Comparison of ENCODE assay signal across 8 cellular contexts in genomic region chr3:108221911-108222812, GRCh38. TPM values are rescaled to one million over a fixed set of nuclear protein-coding genes. Genes with fewer than 3 reads are reported as not detected.
DNase-seq lines count a peak whose midpoint lies in the region; ATAC-seq and TF ChIP-seq lines count a peak whose summit lies in the region.

IFT57 (minus strand) TSS chr3:108222424; CDS start chr3:108222322, 102 bp downstream.

- peak within 1 kb of the TSS; percentile 97 for H3K27ac Mint-ChIP-seq in activated CD4-positive, alpha-beta T cell treated with anti-CD3 and anti-CD28 coated beads, Interleukin-2, amount 10 ng/mL, durations not matched to agents 7 days and 5 days

- H3K4me1 ChIP-seq in BE2C, result peaks cover 5% of the 10 kb centered on the region

- TF ChIP-seq CTCF in BE2C (IDR thresholded peaks at IDR 0.05; ENCODE audit: low read depth, low read length), result no peak

- peak; percentile 99 for ATAC-seq in GM19324 (IDR thresholded peaks at IDR 0.05; ENCODE audit: low FRiP score, unreplicated experiment)
- ATAC-seq in HG03469 (IDR thresholded peaks at IDR 0.05; ENCODE audit: unreplicated experiment), result peak; percentile 88
- peak; percentile 95 for ATAC-seq in left colon

- CTCF ChIA-PET in activated CD4-positive, alpha-beta T cell treated with anti-CD3 and anti-CD28 coated beads, Interleukin-2, amount 10 ng/mL, durations not matched to agents 7 days and 5 days (lab: Charles Lee), result interaction anchor here (0.9 to 1.9 kb wide), 7 partner anchors 10 to 70 kb away, joined by 3 to 6 read pairs (median 3); no protein-coding TSS in a partner anchor

- no peaks in the 10 kb centered on the region for H3K36me3 ChIP-seq in BE2C

- no peaks in the 10 kb centered on the region for H3K27me3 ChIP-seq in BE2C

- peak within 1 kb of the TSS; percentile 90 for H3K4me3 ChIP-seq in BE2C (ENCODE audit: low read depth, low read length)

- peak within 1 kb of the TSS; percentile 94 for H3K4me3 Mint-ChIP-seq in activated CD4-positive, alpha-beta T cell treated with anti-CD3 and anti-CD28 coated beads, Interleukin-2, amount 10 ng/mL, durations not matched to agents 7 days and 5 days

- H3K36me3 Mint-ChIP-seq in activated CD4-positive, alpha-beta T cell treated with anti-CD3 and anti-CD28 coated beads, Interleukin-2, amount 10 ng/mL, durations not matched to agents 7 days and 5 days (ENCODE audit: low read depth), result peaks cover 2% of the 10 kb centered on the region

- POLR2A ChIA-PET in activated CD4-positive, alpha-beta T cell treated with anti-CD3 and anti-CD28 coated beads, Interleukin-2, amount 10 ng/mL, durations not matched to agents 7 days and 5 days (lab: Charles Lee), result interaction anchor here (0.6 to 0.9 kb wide), 2 partner anchors 40 to 97 kb away, joined by 3 to 4 read pairs; no protein-coding TSS in a partner anchor

- H3K4me1 Mint-ChIP-seq in activated CD4-positive, alpha-beta T cell treated with anti-CD3 and anti-CD28 coated beads, Interleukin-2, amount 10 ng/mL, durations not matched to agents 7 days and 5 days, result peaks cover 46% of the 10 kb centered on the region

- H3K27me3 Mint-ChIP-seq in activated CD4-positive, alpha-beta T cell treated with anti-CD3 and anti-CD28 coated beads, Interleukin-2, amount 10 ng/mL, durations not matched to agents 7 days and 5 days, result no peaks in the 10 kb centered on the region

- H3K9me3 ChIP-seq in BE2C, result no peaks in the 10 kb centered on the region

- DNase-seq in BE2C (peak; percentile 98), NCI-H526 treated with DMSO at 0.1 percent for 48 hours (lab: John Stamatoyannopoulos, UW) (peak; percentile 88), cortex of kidney (lab: John Stamatoyannopoulos, UW) (peak; percentile 61), left colon (peak; percentile 96 to 98)
- peak; percentile 96 for DNase-seq in activated CD4-positive, alpha-beta T cell treated with anti-CD3 and anti-CD28 coated beads, Interleukin-2, amount 10 ng/mL, durations not matched to agents 7 days and 5 days
- DNase-seq in stimulated activated CD4-positive, alpha-beta T cell treated with anti-CD3 and anti-CD28 coated beads, Interleukin-1b, Interleukin-23, amount 100 ng/mL, for 48 hours, result peak; percentile 94

- intact Hi-C loops in left colon (cut with DNase I, micrococcal nuclease), result no loop called here

- no peaks in the 10 kb centered on the region for H3K9me3 Mint-ChIP-seq in activated CD4-positive, alpha-beta T cell treated with anti-CD3 and anti-CD28 coated beads, Interleukin-2, amount 10 ng/mL, durations not matched to agents 7 days and 5 days

RNA-seq across cellular contexts. Expression of gene IFT57, which starts in this region (rescaled TPM):
- 32.7 TPM for polyA plus RNA-seq in BE2C (2012; ENCODE audit: insufficient read depth, insufficient read length, low read depth)
- total RNA-seq in activated CD4-positive, alpha-beta T cell treated with anti-CD3 and anti-CD28 coated beads, Interleukin-2, amount 10 ng/mL, durations not matched to agents 7 days and 5 days, result 10 to 100 TPM; 23.8 to 25.7 TPM
- total RNA-seq in left colon, result 10 to 100 TPM; 42.5 to 46.7 TPM

Comparison
In these comparisons a context has a peak if more than half of its experiments do, and no peak if none do; other contexts are left out.
1. Peak in every context shown above with its lines: DNase-seq, ATAC-seq and H3K4me3 ChIP-seq.